Comparison of ENCODE assay signal across 31 cellular contexts in genomic region chr18:76660571-76661192, GRCh38.
"Had no signal": no experiment of that assay in that cellular context is flagged by ENCODE, and none has a peak within 500 bp of the region (broad histone marks: within the 10 kb centered on the region; RNA-seq: fewer than 3 reads in every experiment).

No MANE protein-coding gene starts in this region.

- H3K36me3 ChIP-seq: adrenal gland, breast epithelium, SJCRH30, WERI-Rb-1 had no signal

- H3K9me3 ChIP-seq: adrenal gland, body of pancreas, breast epithelium, SJCRH30 had no signal

- ATAC-seq: activated CD8-positive, alpha-beta T cell treated with anti-CD3 and anti-CD28 coated beads for 36 hours; activated naive CD4-positive, alpha-beta T cell treated with anti-CD3 and anti-CD28 coated beads, Interleukin-2, amount 50 U/mL, for 72 hours; body of pancreas had no signal

- H3K36me3 Mint-ChIP-seq: activated naive CD4-positive, alpha-beta T cell treated with anti-CD3 and anti-CD28 coated beads, Interleukin-2, amount 50 U/mL, for 72 hours had no signal

- H3K4me1 ChIP-seq: adrenal gland, body of pancreas, breast epithelium, SJCRH30 had no signal

- H3K27ac ChIP-seq: adrenal gland, body of pancreas, breast epithelium, KMS-11, SJCRH30, SK-N-MC, WERI-Rb-1 had no signal

- H3K4me2 ChIP-seq: KMS-11 had no signal

- H3K9me3 Mint-ChIP-seq: activated CD4-positive, alpha-beta T cell treated with anti-CD3 and anti-CD28 coated beads, Interleukin-2, amount 10 ng/mL, durations not matched to agents 24 days and 14 days; activated CD8-positive, alpha-beta T cell treated with anti-CD3 and anti-CD28 coated beads for 36 hours; activated naive CD4-positive, alpha-beta T cell treated with anti-CD3 and anti-CD28 coated beads for 36 hours; activated naive CD4-positive, alpha-beta T cell treated with anti-CD3 and anti-CD28 coated beads, Interleukin-2, amount 50 U/mL, for 72 hours; activated T-cell treated with anti-CD3 and anti-CD28 coated beads, Interleukin-2, amount 50 U/mL, for 24 hours; activated T-helper 1 cell treated with anti-CD3 and anti-CD28 coated beads, Interleukin-12 subunit alpha, Interleukin-12 subunit beta, Interleukin-2, Interleukin-4 antibody, amounts not matched to agents 30 ng/mL and 10 ng/mL and 1 ng/mL, durations not matched to agents 14 hours and 24 hours and 36 hours had no signal

- H3K4me3 Mint-ChIP-seq: activated CD4-positive, alpha-beta T cell treated with anti-CD3 and anti-CD28 coated beads, Interleukin-2, amount 10 ng/mL, durations not matched to agents 24 days and 14 days; activated CD8-positive, alpha-beta T cell treated with anti-CD3 and anti-CD28 coated beads for 36 hours; activated naive CD4-positive, alpha-beta T cell treated with anti-CD3 and anti-CD28 coated beads for 36 hours; activated T-cell treated with anti-CD3 and anti-CD28 coated beads, Interleukin-2, amount 50 U/mL, for 24 hours; activated T-helper 1 cell treated with anti-CD3 and anti-CD28 coated beads, Interleukin-12 subunit alpha, Interleukin-12 subunit beta, Interleukin-2, Interleukin-4 antibody, amounts not matched to agents 30 ng/mL and 10 ng/mL and 1 ng/mL, durations not matched to agents 14 hours and 24 hours and 36 hours had no signal

- H3K4me3 ChIP-seq: adrenal gland, body of pancreas, breast epithelium, SJCRH30, SK-N-MC had no signal

- H3K9ac ChIP-seq: KMS-11 had no signal

- H3K27ac Mint-ChIP-seq: activated CD4-positive, alpha-beta T cell treated with anti-CD3 and anti-CD28 coated beads, Interleukin-2, amount 10 ng/mL, durations not matched to agents 24 days and 14 days; activated CD8-positive, alpha-beta T cell treated with anti-CD3 and anti-CD28 coated beads for 36 hours; activated naive CD4-positive, alpha-beta T cell treated with anti-CD3 and anti-CD28 coated beads for 36 hours; activated naive CD4-positive, alpha-beta T cell treated with anti-CD3 and anti-CD28 coated beads, Interleukin-2, amount 50 U/mL, for 72 hours; activated T-cell treated with anti-CD3 and anti-CD28 coated beads, Interleukin-2, amount 50 U/mL, for 24 hours; activated T-helper 1 cell treated with anti-CD3 and anti-CD28 coated beads, Interleukin-12 subunit alpha, Interleukin-12 subunit beta, Interleukin-2, Interleukin-4 antibody, amounts not matched to agents 30 ng/mL and 10 ng/mL and 1 ng/mL, durations not matched to agents 14 hours and 24 hours and 36 hours had no signal

- DNase-seq: activated CD4-positive, alpha-beta T cell treated with anti-CD3 and anti-CD28 coated beads for 1 hour; activated CD4-positive, alpha-beta T cell treated with anti-CD3 and anti-CD28 coated beads, Interleukin-2, amount 10 ng/mL, durations not matched to agents 24 days and 14 days; activated CD4-positive, alpha-beta T cell treated with anti-CD3 and anti-CD28 coated beads, Interleukin-2, amount 50 U/mL, for 4 hours; activated CD4-positive, CD25-positive, alpha-beta regulatory T cell; activated CD8-positive, alpha-beta T cell treated with anti-CD3 and anti-CD28 coated beads for 36 hours; activated gamma-delta T cell treated with Interleukin-2 at 50 U/mL for 16 hours; activated naive CD4-positive, alpha-beta T cell treated with anti-CD3 and anti-CD28 coated beads for 36 hours; activated T-cell treated with anti-CD3 and anti-CD28 coated beads, Interleukin-2, amount 50 U/mL, for 24 hours; adrenal gland; body of pancreas; MM.1S; MV-4-11; NCI-H1092; NCI-H1436 treated with DMSO at 0.1 percent for 48 hours; NCI-H1694 treated with DMSO at 0.1 percent for 48 hours; NCI-H2029; NCI-H2227 treated with DMSO at 0.1 percent for 48 hours; NCI-H446; NCI-H510A treated with DMSO at 0.1 percent for 48 hours; NCI-H526 treated with DMSO at 0.1 percent for 48 hours; NCI-H774; OCI-M1; SHP77; SJCRH30; T1000; WERI-Rb-1 had no signal

- H3K27me3 ChIP-seq: body of pancreas, breast epithelium, SJCRH30 had no signal
